12 cellular contexts compared by ENCODE assay signal in the genomic region with DNA sequence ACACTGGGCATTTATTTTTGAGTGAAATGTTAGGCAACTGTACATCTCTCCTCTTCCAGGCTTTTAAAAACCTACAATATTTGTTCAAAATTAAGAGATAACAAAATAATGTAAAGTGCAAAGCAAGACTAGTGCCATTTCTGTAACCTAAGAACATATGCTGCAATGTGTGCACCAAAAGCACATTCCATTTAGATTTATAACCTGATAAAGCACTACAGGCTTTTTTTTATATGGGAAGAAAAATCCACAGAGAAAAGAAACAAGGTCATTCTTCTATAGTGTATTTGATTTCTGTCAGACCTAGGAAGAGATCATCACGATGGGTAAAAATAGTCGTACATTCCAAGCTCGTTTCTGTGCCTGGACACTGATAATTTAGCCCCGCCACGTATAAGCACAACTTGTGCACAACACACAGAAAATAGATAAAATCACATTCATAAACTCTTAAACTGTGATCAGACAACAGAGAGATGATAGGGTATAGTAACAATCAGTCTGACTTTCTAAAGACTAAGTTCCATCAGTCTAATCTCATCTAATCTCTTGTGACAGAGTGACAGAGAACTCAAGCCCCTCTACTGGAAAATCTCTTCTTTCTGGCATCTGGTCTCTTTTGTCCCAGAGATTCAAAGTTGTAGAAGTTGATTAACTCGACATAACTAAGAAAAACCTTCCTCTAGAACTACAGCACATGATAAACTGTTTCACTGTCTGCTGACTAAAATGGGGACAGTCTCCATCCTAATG. TPM values are rescaled to one million over a fixed set of nuclear protein-coding genes. Genes with fewer than 3 reads are reported as not detected.
DNase-seq lines count a peak whose midpoint lies in the region; TF ChIP-seq lines count a peak whose summit lies in the region.
"Had no signal": no experiment of that assay in that cellular context is flagged by ENCODE, and none has a peak within 500 bp of the region (broad histone marks: within the 10 kb centered on the region; RNA-seq: fewer than 3 reads in every experiment).

No MANE protein-coding gene starts in this region.

- CTCF ChIA-PET in Caco-2 (lab: Charles Lee): interaction anchor here (0.9 kb wide), 1 partner anchor 20 kb away, joined by 4 read pairs; no protein-coding TSS in a partner anchor
- CTCF ChIA-PET in PC-9 (lab: Charles Lee): interaction anchor here (0.5 to 1.0 kb wide), 2 partner anchors 42 to 118 kb away, joined by 3 to 5 read pairs; no protein-coding TSS in a partner anchor

- H3K9ac ChIP-seq in neural progenitor cell: no peak overlapping the region

- POLR2A ChIA-PET in Caco-2 (lab: Charles Lee) (interaction anchor here (1.4 to 1.7 kb wide), 2 partner anchors 8 to 42 kb away, joined by 6 to 9 read pairs; no protein-coding TSS in a partner anchor), PC-9 (lab: Charles Lee; ENCODE audit: unreplicated experiment) (interaction anchor here (0.6 kb wide), 1 partner anchor 554 kb away, joined by 3 read pairs; no protein-coding TSS in a partner anchor)

- BruUV-seq in Caco-2 (replicated peaks; lab: Mats Ljungman, UMichigan) (no TSS peak), PC-9 (replicated peaks; lab: Mats Ljungman, UMichigan) (no TSS peak)

- no peak overlapping the region for H3K4me3 ChIP-seq in Caco-2 (ENCODE audit: low read depth, low read length)
- H3K4me3 ChIP-seq in PC-9: peak overlapping the region; percentile 11; the same call in 1 of the 2 replicates
- H3K4me3 ChIP-seq in neural progenitor cell: peak overlapping the region; percentile 4
- H3K4me3 ChIP-seq: skin epidermis had no signal

- H2AFZ ChIP-seq in PC-9 (no peak overlapping the region), neural progenitor cell (replicated peaks) (no peak overlapping the region)

- H3K27ac Mint-ChIP-seq in Caco-2 (ENCODE audit: unreplicated experiment) (peak overlapping the region; percentile 86), neural progenitor cell (no peak overlapping the region)
- H3K27ac Mint-ChIP-seq: activated naive CD8-positive, alpha-beta T cell treated with anti-CD3 and anti-CD28 coated beads for 36 hours; CD14-positive monocyte; T-cell had no signal

- peaks cover 4% of the 10 kb centered on the region for H3K36me3 ChIP-seq in Caco-2 (ENCODE audit: control insufficient read depth, insufficient read depth, low read length)
- peaks cover 29% of the 10 kb centered on the region for H3K36me3 ChIP-seq in PC-9 (ENCODE audit: low read depth)
- H3K36me3 ChIP-seq in neural progenitor cell: no peaks in the 10 kb centered on the region

- no peaks in the 10 kb centered on the region for H3K27me3 ChIP-seq in Caco-2 (replicated peaks; ENCODE audit: control insufficient read depth, insufficient read depth, low read length)
- H3K27me3 ChIP-seq in PC-9 (ENCODE audit: insufficient read depth, low read depth): no peaks in the 10 kb centered on the region
- peaks cover 7% of the 10 kb centered on the region for H3K27me3 ChIP-seq in neural progenitor cell

- H3K27me3 Mint-ChIP-seq in Caco-2 (ENCODE audit: insufficient read depth, unreplicated experiment): no peaks in the 10 kb centered on the region
- peaks cover 15% of the 10 kb centered on the region for H3K27me3 Mint-ChIP-seq in neural progenitor cell (ENCODE audit: insufficient read depth, low read depth)

- H3K4me1 Mint-ChIP-seq in Caco-2 (ENCODE audit: low read depth, unreplicated experiment) (peaks cover 27% of the 10 kb centered on the region), neural progenitor cell (peaks cover 37% of the 10 kb centered on the region)

- peaks cover 100% of the 10 kb centered on the region for H3K36me3 Mint-ChIP-seq in Caco-2 (ENCODE audit: insufficient read depth, unreplicated experiment)
- peaks cover 5% of the 10 kb centered on the region for H3K36me3 Mint-ChIP-seq in neural progenitor cell
- H3K36me3 Mint-ChIP-seq: activated naive CD8-positive, alpha-beta T cell treated with anti-CD3 and anti-CD28 coated beads for 36 hours; CD14-positive monocyte; T-cell had no signal

- peaks cover 70% of the 10 kb centered on the region for H3F3A ChIP-seq in PC-9 (ENCODE audit: insufficient read depth, low read depth)
- peaks cover 36% of the 10 kb centered on the region for H3F3A ChIP-seq in neural progenitor cell (ENCODE audit: low read depth)

- H4K20me1 ChIP-seq in PC-9 (ENCODE audit: insufficient read depth) (no peaks in the 10 kb centered on the region), neural progenitor cell (ENCODE audit: low read depth) (no peaks in the 10 kb centered on the region)

- no peak for TF ChIP-seq CTCF in Caco-2 (IDR thresholded peaks at IDR 0.05; ENCODE audit: insufficient read depth in 1 of 2, low read depth in 1 of 2, low read length in 1 of 2, severe bottlenecking in 1 of 2, unreplicated experiment in 1 of 2)
- no peak for TF ChIP-seq CTCF in PC-9 (conservative IDR thresholded peaks at IDR 0.05)
- no peak for TF ChIP-seq CTCF in neural progenitor cell (IDR thresholded peaks at IDR 0.05)

- H3K27ac ChIP-seq in PC-9 (peak overlapping the region; percentile 75), epithelial cell of prostate (peak overlapping the region; percentile 90), neural progenitor cell (peak overlapping the region; percentile 84)

- H3K4me2 ChIP-seq in PC-9 (peak overlapping the region; percentile 86), neural progenitor cell (peak overlapping the region; percentile 53)

- no peak for DNase-seq in Caco-2
- DNase-seq in PC-9: peak in 1 of 2 experiments; percentile 83
- DNase-seq in epithelial cell of prostate (ENCODE audit: low read depth, low spot score): no peak
- DNase-seq in neural progenitor cell (ENCODE audit: low spot score): peak; percentile 55
- DNase-seq in T-helper 1 cell: no peak
- DNase-seq in putamen (ENCODE audit: low spot score): no peak
- DNase-seq in stimulated activated CD4-positive, alpha-beta T cell treated with anti-CD3 and anti-CD28 coated beads, Interleukin-15, amount 100 ng/mL, for 24 hours: no peak
- no peak for DNase-seq in NCI-H526 (lab: John Stamatoyannopoulos, UW)
- DNase-seq: activated naive CD8-positive, alpha-beta T cell treated with anti-CD3 and anti-CD28 coated beads for 36 hours; T-cell had no signal

- intact Hi-C loops in Caco-2 (cut with micrococcal nuclease; ENCODE audit: unreplicated experiment) (no loop called here), PC-9 (cut with micrococcal nuclease; ENCODE audit: unreplicated experiment) (loop anchor here (1.0 to 5.0 kb wide), 2 partner anchors 111 to 150 kb away; no protein-coding TSS in a partner anchor)

- H3K4me1 ChIP-seq in Caco-2 (peaks cover 70% of the 10 kb centered on the region), PC-9 (replicated peaks; ENCODE audit: insufficient read depth) (peaks cover 77% of the 10 kb centered on the region), neural progenitor cell (peaks cover 43% of the 10 kb centered on the region)

- H3K9me3 Mint-ChIP-seq in Caco-2 (ENCODE audit: unreplicated experiment) (no peaks in the 10 kb centered on the region), neural progenitor cell (no peaks in the 10 kb centered on the region)
- H3K9me3 Mint-ChIP-seq: activated naive CD8-positive, alpha-beta T cell treated with anti-CD3 and anti-CD28 coated beads for 36 hours; T-cell had no signal

- no peaks in the 10 kb centered on the region for H3K9me2 ChIP-seq in PC-9 (ENCODE audit: insufficient read depth)

- H3K9me3 ChIP-seq in Caco-2: no peaks in the 10 kb centered on the region
- no peaks in the 10 kb centered on the region for H3K9me3 ChIP-seq in PC-9 (ENCODE audit: insufficient read depth, low read depth)
- H3K9me3 ChIP-seq in neural progenitor cell (ENCODE audit: low read depth): no peaks in the 10 kb centered on the region

- H3K79me2 ChIP-seq in PC-9 (ENCODE audit: low read depth): peaks cover 21% of the 10 kb centered on the region; the same call in 1 of the 2 replicates
- H3K79me2 ChIP-seq in neural progenitor cell (ENCODE audit: low read depth): no peaks in the 10 kb centered on the region

- H3K4me3 Mint-ChIP-seq in Caco-2 (ENCODE audit: unreplicated experiment): peak overlapping the region; percentile 69
- H3K4me3 Mint-ChIP-seq in neural progenitor cell: no peak overlapping the region
- H3K4me3 Mint-ChIP-seq: activated naive CD8-positive, alpha-beta T cell treated with anti-CD3 and anti-CD28 coated beads for 36 hours; T-cell had no signal

RNA-seq across cellular contexts. Expression of a gene that starts 6.7 kb away (rescaled TPM):
- total RNA-seq in Caco-2 (2022) (418 and 431 TPM in 2 replicates), PC-9 (2021) (236 and 242 TPM in 2 replicates), neural progenitor cell (ENCODE audit: low replicate concordance) (87.7 and 100 TPM in 2 replicates)
